ENCODE assay signal across 8 cellular contexts in the genomic region with DNA sequence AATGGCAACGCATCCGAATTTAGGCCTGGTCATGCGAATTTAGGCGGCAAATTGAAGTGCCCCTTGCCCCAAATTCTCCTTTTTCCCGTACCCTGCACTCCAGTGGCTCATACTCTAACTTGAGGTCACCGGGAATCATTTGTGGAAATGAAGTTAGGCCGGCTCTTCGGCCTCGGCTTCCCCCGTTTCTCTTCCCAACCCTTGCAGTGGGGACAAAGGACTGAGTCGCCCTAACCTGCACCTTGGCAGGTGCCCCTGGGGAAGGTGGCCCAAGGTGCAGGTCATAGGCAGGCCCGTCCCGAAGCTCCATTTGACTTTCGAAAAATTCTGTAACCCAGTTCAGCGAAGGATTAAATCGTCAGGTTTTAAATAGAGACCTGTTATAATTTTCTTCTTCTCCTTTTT. TPM values are rescaled to one million over a fixed set of nuclear protein-coding genes. Genes with fewer than 3 reads are reported as not detected.
DNase-seq lines count a peak whose midpoint lies in the region; ATAC-seq, FAIRE-seq and TF ChIP-seq lines count a peak whose summit lies in the region.

No MANE protein-coding gene starts in this region.

- H4K20me1 ChIP-seq in astrocyte (ENCODE audit: insufficient read depth, low read length), result no peaks in the 10 kb centered on the region

- H3K4me2 ChIP-seq in A549 (peak overlapping the region; percentile 85), astrocyte (ENCODE audit: low read length) (peak overlapping the region; percentile 90)

- H3K4me1 ChIP-seq in A549 (peaks cover 10% of the 10 kb centered on the region; the same call in 1 of the 3 replicates), HAP-1 (peaks cover 23% of the 10 kb centered on the region), astrocyte (ENCODE audit: insufficient read depth, low read length) (peaks cover 12% of the 10 kb centered on the region), liver (ENCODE audit: control insufficient read depth in 4 of 4, insufficient read depth in 4 of 4, low read length in 3 of 4) (peaks cover 0 to 13% (median 7%) of the 10 kb centered on the region in 4 donors)

- H3K27ac ChIP-seq in A549, result peak overlapping the region; percentile 94 to 99
- peak overlapping the region; percentile 82 for H3K27ac ChIP-seq in astrocyte (ENCODE audit: low read depth, low read length)
- peak overlapping the region; percentile 94 to 97 for H3K27ac ChIP-seq in liver (ENCODE audit: low read depth in 1 of 2, low read length in 2 of 2)

- H3K27me3 Mint-ChIP-seq in astrocyte (ENCODE audit: low read depth, unreplicated experiment), result no peaks in the 10 kb centered on the region
- H3K27me3 Mint-ChIP-seq in type B pancreatic cell, result no peaks in the 10 kb centered on the region

- CTCF ChIA-PET in A549 (lab: Yijun Ruan, JAX), result interaction anchor here (0.6 to 2.7 kb wide), 13 partner anchors 9 to 360 kb away, joined by 3 to 17 read pairs (median 4); no protein-coding TSS in a partner anchor

- TF ChIP-seq RAD21 in A549 (conservative IDR thresholded peaks at IDR 0.05 in 1 of 2, IDR thresholded peaks at IDR 0.05 in 1 of 2) (no peak), liver (IDR thresholded peaks at IDR 0.05) (no peak)

- in situ Hi-C loops in HAP-1 (cut with MboI; ENCODE audit: low sequenced_read_pairs), result no loop called here

- TF ChIP-seq CTCF in A549 (IDR thresholded peaks at IDR 0.05), result no peak
- no peak for TF ChIP-seq CTCF in astrocyte (IDR thresholded peaks at IDR 0.05; ENCODE audit: insufficient read depth, low read depth, low read length)
- no peak for TF ChIP-seq CTCF in liver (IDR thresholded peaks at IDR 0.05; ENCODE audit: low read depth, low read length, missing input control)
- TF ChIP-seq CTCF in type B pancreatic cell (conservative IDR thresholded peaks at IDR 0.05), result no peak

- peaks cover 12% of the 10 kb centered on the region for H3K4me1 Mint-ChIP-seq in astrocyte (ENCODE audit: low read depth, unreplicated experiment)
- H3K4me1 Mint-ChIP-seq in type B pancreatic cell (ENCODE audit: unreplicated experiment), result peaks cover 15% of the 10 kb centered on the region

- POLR2A ChIA-PET in A549 (lab: Yijun Ruan, JAX), result interaction anchor here (1.5 kb wide), 1 partner anchor 200 kb away, joined by 3 read pairs; the partner anchor contains the start of gene CLOCK

- H3K9ac ChIP-seq in astrocyte (ENCODE audit: low read length) (peak overlapping the region; percentile 86), liver (ENCODE audit: low read depth in 1 of 2, low read length in 2 of 2) (peak overlapping the region; percentile 57 to 86)

- H3K9me3 Mint-ChIP-seq in astrocyte (ENCODE audit: unreplicated experiment) (no peaks in the 10 kb centered on the region), type B pancreatic cell (no peaks in the 10 kb centered on the region)

- TF ChIP-seq POLR2A in A549 (IDR thresholded peaks at IDR 0.05; ENCODE audit: low read length), result no peak

- H3K79me2 ChIP-seq in astrocyte (ENCODE audit: insufficient read depth, low read length), result no peaks in the 10 kb centered on the region

- H3K27ac Mint-ChIP-seq in astrocyte (ENCODE audit: unreplicated experiment) (peak overlapping the region; percentile 79), type B pancreatic cell (peak overlapping the region; percentile 86)

- H3K36me3 Mint-ChIP-seq in astrocyte (ENCODE audit: low read depth, unreplicated experiment) (peaks cover 3% of the 10 kb centered on the region), type B pancreatic cell (peaks cover 4% of the 10 kb centered on the region)

- H3K9me3 ChIP-seq in A549, result no peaks in the 10 kb centered on the region
- no peaks in the 10 kb centered on the region for H3K9me3 ChIP-seq in HAP-1
- no peaks in the 10 kb centered on the region for H3K9me3 ChIP-seq in astrocyte (ENCODE audit: insufficient read depth, low read depth, low read length)
- no peaks in the 10 kb centered on the region for H3K9me3 ChIP-seq in liver (ENCODE audit: control insufficient read depth in 4 of 4, low read length in 3 of 4)

- FAIRE-seq in A549 (lab: Jason Lieb, UNC) (no peak), astrocyte (lab: Jason Lieb, UNC) (no peak)

- H2AFZ ChIP-seq in astrocyte (ENCODE audit: low read depth, low read length), result peak overlapping the region; percentile 89

- H3K4me3 ChIP-seq in A549 (peak overlapping the region; percentile 47), HAP-1 (peak overlapping the region; percentile 64), astrocyte (ENCODE audit: insufficient read depth, low read depth, low read length) (peak overlapping the region; percentile 72), liver (ENCODE audit: low read depth in 1 of 3, low read length in 3 of 3) (peak overlapping the region; percentile 72 to 80 (median 78))

- DNase-seq in A549 (ENCODE audit: low read depth in 1 of 2, low spot score in 1 of 2) (no peak), HAP-1 (ENCODE audit: low spot score in 2 of 2) (peak in 1 of 2 experiments; percentile 22), astrocyte (ENCODE audit: low read depth) (no peak), type B pancreatic cell (ENCODE audit: extremely low spot score, unreplicated experiment) (no peak), germinal center (ENCODE audit: low spot score) (no peak), NCI-H2107 treated with DMSO at 0.1 percent for 48 hours (lab: John Stamatoyannopoulos, UW; ENCODE audit: unreplicated experiment) (no peak)

- H3K4me3 Mint-ChIP-seq in astrocyte (ENCODE audit: unreplicated experiment) (peak overlapping the region; percentile 90), type B pancreatic cell (peak overlapping the region; percentile 89)

- no peaks in the 10 kb centered on the region for H3K36me3 ChIP-seq in HAP-1 (replicated peaks)
- no peaks in the 10 kb centered on the region for H3K36me3 ChIP-seq in astrocyte (ENCODE audit: insufficient read depth, low read length)
- H3K36me3 ChIP-seq in liver (ENCODE audit: control insufficient read depth in 4 of 4, insufficient read depth in 3 of 4, low read depth in 1 of 4, low read length in 3 of 4), result no peaks in the 10 kb centered on the region

- WGBS in A549 (ENCODE audit: missing lambda C conversion rate), result 46% methylated on average over 15 of the region's 16 CpGs
- 25% methylated on average over 16 of the region's 16 CpGs for WGBS in liver

- no peaks in the 10 kb centered on the region for H3K27me3 ChIP-seq in HAP-1 (ENCODE audit: low read depth)
- H3K27me3 ChIP-seq in astrocyte (ENCODE audit: insufficient read depth, low read length), result no peaks in the 10 kb centered on the region
- no peaks in the 10 kb centered on the region for H3K27me3 ChIP-seq in liver (ENCODE audit: control insufficient read depth in 4 of 4, insufficient read depth in 4 of 4, low read length in 3 of 4)

- ATAC-seq in A549 (peak in 1 of 2 experiments; percentile 5; a peak in 3 of 6 replicates), GM21367 (IDR thresholded peaks at IDR 0.05; ENCODE audit: unreplicated experiment) (no peak)

- no peak for TF ChIP-seq EP300 in A549 (IDR thresholded peaks at IDR 0.05)

TF ChIP-seq in A549, 52 proteins besides CTCF, POLR2A, EP300 and RAD21:
- TF ChIP-seq JUN (IDR thresholded peaks at IDR 0.05), result no peak
- TF ChIP-seq, protein P1, sequence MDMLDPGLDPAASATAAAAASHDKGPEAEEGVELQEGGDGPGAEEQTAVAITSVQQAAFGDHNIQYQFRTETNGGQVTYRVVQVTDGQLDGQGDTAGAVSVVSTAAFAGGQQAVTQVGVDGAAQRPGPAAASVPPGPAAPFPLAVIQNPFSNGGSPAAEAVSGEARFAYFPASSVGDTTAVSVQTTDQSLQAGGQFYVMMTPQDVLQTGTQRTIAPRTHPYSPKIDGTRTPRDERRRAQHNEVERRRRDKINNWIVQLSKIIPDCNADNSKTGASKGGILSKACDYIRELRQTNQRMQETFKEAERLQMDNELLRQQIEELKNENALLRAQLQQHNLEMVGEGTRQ (IDR thresholded peaks at IDR 0.05), result no peak
- TF ChIP-seq HEYL (CRISPR knock-in tag; IDR thresholded peaks at IDR 0.05), result no peak
- no peak for TF ChIP-seq ESRRA (IDR thresholded peaks at IDR 0.05; ENCODE audit: borderline replicate concordance, low read length)

TF ChIP-seq in liver, 16 proteins besides CTCF, POLR2A, EP300 and RAD21:
- no peak for TF ChIP-seq EGR1 (IDR thresholded peaks at IDR 0.05; ENCODE audit: low read depth in 2 of 2)
- peak; percentile 47 to 68 for TF ChIP-seq RXRA (IDR thresholded peaks at IDR 0.05)

RNA-seq across cellular contexts. Expression of gene SRD5A3, which starts 0.8 kb away (rescaled TPM):
- 11.1 and 14.1 TPM in 2 replicates for polyA plus RNA-seq in A549 (2011; rRNA removed)
- 2.8 and 4.1 TPM in 2 replicates for polyA plus RNA-seq in A549 (2012; cell fraction: cytosol; rRNA removed)
- 1.0 and 1.5 TPM in 2 replicates for polyA plus RNA-seq in A549 (2012; cell fraction: nucleus; rRNA removed)
- polyA plus RNA-seq in A549 (2017; fragmentation: RNase III; extraction: RNeasy Plus Mini Kit Qiagen cat#74134 plus additional on column Dnase treatment), result 5.7 to 6.2 TPM (median 5.9 TPM) in 3 replicates
- 7.2 and 7.6 TPM in 2 replicates for polyA minus RNA-seq in A549 (2011; rRNA and poly(A)+ RNA removed)
- total RNA-seq in astrocyte, result 39.5 and 43.8 TPM in 2 replicates
- 10 to 100 TPM in 1 of 2 donors, 1 to 10 TPM in 1; 7.8 to 18.2 TPM for total RNA-seq in liver
- polyA plus RNA-seq in liver, result 10 to 100 TPM in 1 of 2 donors, 1 to 10 TPM in 1; 5.2 to 11.3 TPM
- total RNA-seq in type B pancreatic cell (ENCODE audit: low replicate concordance), result 19.8 and 25.7 TPM in 2 replicates

RNA-seq across cellular contexts. Expression of gene TMEM165, which starts 48.9 kb away (rescaled TPM):
- polyA plus RNA-seq in A549 (2011; rRNA removed) (83.5 and 87.4 TPM in 2 replicates), A549 (2017; fragmentation: RNase III; extraction: RNeasy Plus Mini Kit Qiagen cat#74134 plus additional on column Dnase treatment) (43.6 to 54.4 TPM (median 52.6 TPM) in 3 replicates), liver (10 to 100 TPM; 16.4 to 16.7 TPM)
- polyA plus RNA-seq in A549 (2012; cell fraction: cytosol; rRNA removed), result 29.9 and 39.7 TPM in 2 replicates
- polyA plus RNA-seq in A549 (2012; cell fraction: nucleus; rRNA removed), result 54.1 and 72.1 TPM in 2 replicates
- polyA minus RNA-seq in A549 (2011; rRNA and poly(A)+ RNA removed), result 84.9 and 89.9 TPM in 2 replicates
- total RNA-seq in astrocyte (128 and 130 TPM in 2 replicates), liver (10 to 100 TPM; 41.4 to 42.1 TPM), type B pancreatic cell (ENCODE audit: low replicate concordance) (69.2 and 96.0 TPM in 2 replicates)
